Comparison of ENCODE assay signal across 13 cellular contexts in the genomic region with DNA sequence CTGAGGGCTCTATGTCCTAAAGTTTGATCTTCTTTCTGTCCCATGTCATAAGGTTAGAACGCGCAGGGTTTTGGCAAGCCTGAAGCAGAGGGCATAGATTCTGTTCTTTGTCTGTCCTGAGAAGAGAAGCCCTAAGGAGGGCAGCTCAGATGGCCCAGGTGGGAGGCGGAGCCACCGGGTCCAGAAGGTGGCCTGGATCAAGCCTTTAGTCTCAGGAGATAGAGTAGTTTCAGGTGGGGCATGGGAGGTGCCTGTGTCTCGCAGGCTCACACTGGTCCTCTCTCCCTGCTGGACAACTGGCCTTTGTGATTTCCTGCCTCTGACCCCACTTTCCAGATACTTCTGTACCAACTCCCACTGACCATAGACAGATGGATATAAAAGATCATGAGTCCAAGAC.
"Had no signal": no experiment of that assay in that cellular context is flagged by ENCODE, and none has a peak within 500 bp of the region (broad histone marks: within the 10 kb centered on the region; RNA-seq: fewer than 3 reads in every experiment).

No MANE protein-coding gene starts in this region.

- H3K4me3 Mint-ChIP-seq: activated CD4-positive, alpha-beta memory T cell treated with anti-CD3 and anti-CD28 coated beads for 36 hours; activated naive CD8-positive, alpha-beta T cell treated with anti-CD3 and anti-CD28 coated beads for 36 hours; stimulated activated naive B cell treated with anti-CD40 and anti-IgM and Interleukin-4, amounts not matched to agents 10 μg/mL and 1 μg/mL and 100 μg/mL, for 72 hours had no signal

- H3K9me3 ChIP-seq: breast epithelium, esophagus muscularis mucosa, prostate gland, tibial nerve had no signal

- H3K36me3 Mint-ChIP-seq: activated CD4-positive, alpha-beta memory T cell treated with anti-CD3 and anti-CD28 coated beads for 36 hours; activated naive CD8-positive, alpha-beta T cell treated with anti-CD3 and anti-CD28 coated beads for 36 hours; naive thymus-derived CD8-positive, alpha-beta T cell; stimulated activated naive B cell treated with anti-CD40 and anti-IgM and Interleukin-4, amounts not matched to agents 10 μg/mL and 1 μg/mL and 100 μg/mL, for 72 hours had no signal

- H3K27me3 ChIP-seq: breast epithelium, dorsolateral prefrontal cortex, tibial nerve had no signal

- H3K4me1 ChIP-seq: breast epithelium, esophagus muscularis mucosa, prostate gland, tibial nerve had no signal

- H3K27ac Mint-ChIP-seq: activated CD4-positive, alpha-beta memory T cell treated with anti-CD3 and anti-CD28 coated beads for 36 hours; activated naive CD8-positive, alpha-beta T cell treated with anti-CD3 and anti-CD28 coated beads for 36 hours had no signal

- H3K9me3 Mint-ChIP-seq: activated CD4-positive, alpha-beta memory T cell treated with anti-CD3 and anti-CD28 coated beads for 36 hours; activated naive CD8-positive, alpha-beta T cell treated with anti-CD3 and anti-CD28 coated beads for 36 hours; immature natural killer cell; naive thymus-derived CD8-positive, alpha-beta T cell; stimulated activated naive B cell treated with anti-CD40 and anti-IgM and Interleukin-4, amounts not matched to agents 10 μg/mL and 1 μg/mL and 100 μg/mL, for 72 hours had no signal

- DNase-seq: activated gamma-delta T cell, left cardiac atrium had no signal

- H3K4me3 ChIP-seq: breast epithelium, dorsolateral prefrontal cortex, esophagus muscularis mucosa, lung, prostate gland, tibial nerve had no signal

- H3K36me3 ChIP-seq: breast epithelium, esophagus muscularis mucosa, prostate gland, tibial nerve had no signal

- H3K27me3 Mint-ChIP-seq: activated CD4-positive, alpha-beta memory T cell treated with anti-CD3 and anti-CD28 coated beads for 36 hours; stimulated activated naive B cell treated with anti-CD40 and anti-IgM and Interleukin-4, amounts not matched to agents 10 μg/mL and 1 μg/mL and 100 μg/mL, for 72 hours had no signal

- H3K27ac ChIP-seq: breast epithelium, dorsolateral prefrontal cortex, esophagus muscularis mucosa, prostate gland, tibial nerve had no signal
